Comparison of ENCODE assay signal across 22 cellular contexts in the genomic region with DNA sequence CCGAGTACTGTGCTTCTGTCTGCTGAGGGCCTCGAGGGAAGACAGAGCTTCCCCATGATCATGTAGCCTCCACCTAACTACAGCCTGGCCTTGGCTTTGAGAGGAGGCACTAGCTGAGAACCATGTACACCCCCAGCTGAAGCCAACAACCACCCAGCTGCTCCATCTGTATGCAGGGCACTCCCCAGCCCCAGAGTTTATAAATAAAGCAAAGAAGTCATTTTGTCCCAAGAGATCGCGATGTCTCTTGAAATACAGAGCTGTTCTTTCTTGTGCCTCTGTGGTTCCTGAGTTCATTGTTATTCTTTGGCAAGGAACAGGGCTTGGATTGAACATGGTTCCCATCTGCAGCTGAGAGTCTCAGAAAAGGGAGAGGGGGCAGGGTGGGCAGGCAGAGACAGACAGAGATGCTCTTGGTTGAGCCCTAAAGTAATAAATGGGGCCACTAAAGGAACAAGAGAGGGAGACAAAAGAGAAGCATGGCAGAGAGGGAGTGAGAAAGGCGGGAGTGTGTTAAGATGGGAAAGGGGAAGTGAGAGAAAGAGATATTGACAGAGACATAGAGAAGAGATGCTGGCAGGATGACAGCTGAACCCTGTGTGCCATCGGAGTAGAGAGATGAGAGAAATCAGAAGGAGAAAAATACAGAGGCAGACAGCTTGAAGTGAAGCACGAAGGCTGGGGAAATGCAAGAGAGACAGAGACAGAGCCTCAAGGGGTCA.
A peak's percentile ranks its signal among the peaks of the same experiment; 100 is the strongest.
DNase-seq lines count a peak whose midpoint lies in the region; ATAC-seq and TF ChIP-seq lines count a peak whose summit lies in the region.
"Had no signal": no experiment of that assay in that cellular context is flagged by ENCODE, and none has a peak within 500 bp of the region (broad histone marks: within the 10 kb centered on the region; RNA-seq: fewer than 3 reads in every experiment).

No MANE protein-coding gene starts in this region.

- DNase-seq in SIG-M5 treated with dmso at 0.1 percent for 504 hours (lab: John Stamatoyannopoulos, UW; ENCODE audit: unreplicated experiment) (peak; percentile 13), SIG-M5 (lab: John Stamatoyannopoulos, UW) (no peak), inferior parietal cortex (ENCODE audit: extremely low spot score) (peak; percentile 67), RWPE1 (ENCODE audit: low spot score) (no peak), iPS-NIHi11 (ENCODE audit: low spot score) (no peak)
- DNase-seq: BE2C; body of pancreas; erythroblast; GDM1; H9; KG1; natural killer cell; NCI-H1092 treated with DMSO at 0.1 percent for 48 hours; NCI-H2081 treated with DMSO at 0.1 percent for 48 hours; small intestine; stimulated activated CD4-positive, alpha-beta T cell treated with anti-CD3 and anti-CD28 coated beads, Interleukin-4, amount 100 ng/mL, for 4 hours had no signal

- POLR2A ChIA-PET in RWPE1 (lab: Yijun Ruan, JAX; ENCODE audit: low non-redundant PET) = no interaction called here

- H3K27ac ChIP-seq in OCI-LY3 (ENCODE audit: low read length) = no peak overlapping the region
- no peak overlapping the region for H3K27ac ChIP-seq in RWPE1
- H3K27ac ChIP-seq: 22Rv1, body of pancreas, gastroesophageal sphincter, suprapubic skin had no signal

- CTCF ChIA-PET in RWPE1 (lab: Yijun Ruan, JAX) = interaction anchor here (0.6 kb wide), 1 partner anchor 287 kb away, joined by 4 read pairs; no protein-coding TSS in a partner anchor

- H4K20me1 ChIP-seq in OCI-LY3 (ENCODE audit: insufficient read depth, low read length) = no peaks in the 10 kb centered on the region

- no peaks in the 10 kb centered on the region for H3K9me3 ChIP-seq in OCI-LY3 (ENCODE audit: insufficient read depth, low read length)
- H3K9me3 ChIP-seq: BE2C, body of pancreas, gastroesophageal sphincter, suprapubic skin had no signal

- H3K36me3 ChIP-seq in OCI-LY3 (replicated peaks; ENCODE audit: low read depth, low read length) = no peaks in the 10 kb centered on the region
- H3K36me3 ChIP-seq: BE2C, gastroesophageal sphincter, suprapubic skin had no signal

- H3K4me3 ChIP-seq in OCI-LY3 (ENCODE audit: low read length) = no peak overlapping the region
- H3K4me3 ChIP-seq: body of pancreas, gastroesophageal sphincter, suprapubic skin had no signal

- H3K79me2 ChIP-seq in OCI-LY3 (ENCODE audit: low read length) = no peaks in the 10 kb centered on the region

- ATAC-seq in GM18498 (IDR thresholded peaks at IDR 0.05; ENCODE audit: unreplicated experiment) (no peak), GM21529 (IDR thresholded peaks at IDR 0.05; ENCODE audit: unreplicated experiment) (no peak)
- ATAC-seq: body of pancreas, gastroesophageal sphincter, natural killer cell had no signal

- H3K9ac ChIP-seq in OCI-LY3 (ENCODE audit: low read length) = no peak overlapping the region

- peak overlapping the region; percentile 37 for H3K4me2 ChIP-seq in OCI-LY3 (ENCODE audit: low read length)

- peaks cover 13% of the 10 kb centered on the region for H3K4me1 ChIP-seq in OCI-LY3 (ENCODE audit: low read length)
- H3K4me1 ChIP-seq: BE2C, gastroesophageal sphincter, suprapubic skin had no signal

- H3K27me3 ChIP-seq in OCI-LY3 (ENCODE audit: low read depth, low read length) = peaks cover 66% of the 10 kb centered on the region
- H3K27me3 ChIP-seq: BE2C, body of pancreas had no signal

- TF ChIP-seq CTCF in OCI-LY3 (IDR thresholded peaks at IDR 0.05; ENCODE audit: low read depth, low read length) (no peak), RWPE1 (conservative IDR thresholded peaks at IDR 0.05; ENCODE audit: low read depth) (no peak)

- H2AFZ ChIP-seq in OCI-LY3 (ENCODE audit: low read depth, low read length) = no peak overlapping the region

Comparison
In these comparisons a context has a peak if more than half of its experiments do, and no peak if none do; other contexts are left out.
1. DNase-seq: peak in SIG-M5 treated with dmso at 0.1 percent for 504 hours (single experiment) and inferior parietal cortex (single experiment); none in SIG-M5 (single experiment), RWPE1 (single experiment) and iPS-NIHi11 (single experiment).